Comparison of ENCODE assay signal across 1 cellular context in the genomic region with DNA sequence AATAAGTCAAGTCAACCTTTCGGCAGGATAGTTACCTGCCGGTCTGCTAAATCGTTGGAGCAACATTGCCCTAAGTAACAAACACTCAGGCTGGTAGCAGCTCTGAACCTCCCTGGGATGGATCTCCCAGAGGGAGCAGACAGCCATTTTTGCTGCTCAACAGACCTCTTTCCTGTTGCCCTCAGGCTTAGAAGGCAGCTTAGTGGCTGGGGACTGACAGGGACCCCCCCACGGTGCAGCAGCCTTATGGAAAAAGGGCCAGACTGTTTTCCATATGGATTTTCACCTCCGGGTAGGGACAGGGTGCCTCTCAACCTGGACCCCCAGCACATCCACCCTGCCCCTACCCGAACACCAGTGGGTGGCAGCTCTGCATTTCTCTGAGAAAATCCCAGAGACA.
TF ChIP-seq lines count a peak whose summit lies in the region.

No MANE protein-coding gene starts in this region.

TF ChIP-seq in WTC11, 78 proteins besides CTCF, POLR2A, EP300 and RAD21 (continued from another document):
- TF ChIP-seq, protein P1, sequence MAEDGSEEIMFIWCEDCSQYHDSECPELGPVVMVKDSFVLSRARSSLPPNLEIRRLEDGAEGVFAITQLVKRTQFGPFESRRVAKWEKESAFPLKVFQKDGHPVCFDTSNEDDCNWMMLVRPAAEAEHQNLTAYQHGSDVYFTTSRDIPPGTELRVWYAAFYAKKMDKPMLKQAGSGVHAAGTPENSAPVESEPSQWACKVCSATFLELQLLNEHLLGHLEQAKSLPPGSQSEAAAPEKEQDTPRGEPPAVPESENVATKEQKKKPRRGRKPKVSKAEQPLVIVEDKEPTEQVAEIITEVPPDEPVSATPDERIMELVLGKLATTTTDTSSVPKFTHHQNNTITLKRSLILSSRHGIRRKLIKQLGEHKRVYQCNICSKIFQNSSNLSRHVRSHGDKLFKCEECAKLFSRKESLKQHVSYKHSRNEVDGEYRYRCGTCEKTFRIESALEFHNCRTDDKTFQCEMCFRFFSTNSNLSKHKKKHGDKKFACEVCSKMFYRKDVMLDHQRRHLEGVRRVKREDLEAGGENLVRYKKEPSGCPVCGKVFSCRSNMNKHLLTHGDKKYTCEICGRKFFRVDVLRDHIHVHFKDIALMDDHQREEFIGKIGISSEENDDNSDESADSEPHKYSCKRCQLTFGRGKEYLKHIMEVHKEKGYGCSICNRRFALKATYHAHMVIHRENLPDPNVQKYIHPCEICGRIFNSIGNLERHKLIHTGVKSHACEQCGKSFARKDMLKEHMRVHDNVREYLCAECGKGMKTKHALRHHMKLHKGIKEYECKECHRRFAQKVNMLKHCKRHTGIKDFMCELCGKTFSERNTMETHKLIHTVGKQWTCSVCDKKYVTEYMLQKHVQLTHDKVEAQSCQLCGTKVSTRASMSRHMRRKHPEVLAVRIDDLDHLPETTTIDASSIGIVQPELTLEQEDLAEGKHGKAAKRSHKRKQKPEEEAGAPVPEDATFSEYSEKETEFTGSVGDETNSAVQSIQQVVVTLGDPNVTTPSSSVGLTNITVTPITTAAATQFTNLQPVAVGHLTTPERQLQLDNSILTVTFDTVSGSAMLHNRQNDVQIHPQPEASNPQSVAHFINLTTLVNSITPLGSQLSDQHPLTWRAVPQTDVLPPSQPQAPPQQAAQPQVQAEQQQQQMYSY (CRISPR knock-in tag; IDR thresholded peaks at IDR 0.05), result no peak
